ENCODE assay signal across 9 cellular contexts in genomic region chr9:97938081-97938644, GRCh38. TPM values are rescaled to one million over a fixed set of nuclear protein-coding genes. Genes with fewer than 3 reads are reported as not detected.
DNase-seq lines count a peak whose midpoint lies in the region; ATAC-seq and TF ChIP-seq lines count a peak whose summit lies in the region.
"Had no signal": no experiment of that assay in that cellular context is flagged by ENCODE, and none has a peak within 500 bp of the region (broad histone marks: within the 10 kb centered on the region; RNA-seq: fewer than 3 reads in every experiment).

A gene with protein sequence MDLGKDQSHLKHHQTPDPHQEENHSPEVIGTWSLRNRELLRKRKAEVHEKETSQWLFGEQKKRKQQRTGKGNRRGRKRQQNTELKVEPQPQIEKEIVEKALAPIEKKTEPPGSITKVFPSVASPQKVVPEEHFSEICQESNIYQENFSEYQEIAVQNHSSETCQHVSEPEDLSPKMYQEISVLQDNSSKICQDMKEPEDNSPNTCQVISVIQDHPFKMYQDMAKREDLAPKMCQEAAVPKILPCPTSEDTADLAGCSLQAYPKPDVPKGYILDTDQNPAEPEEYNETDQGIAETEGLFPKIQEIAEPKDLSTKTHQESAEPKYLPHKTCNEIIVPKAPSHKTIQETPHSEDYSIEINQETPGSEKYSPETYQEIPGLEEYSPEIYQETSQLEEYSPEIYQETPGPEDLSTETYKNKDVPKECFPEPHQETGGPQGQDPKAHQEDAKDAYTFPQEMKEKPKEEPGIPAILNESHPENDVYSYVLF (minus strand): TSS chr9:97938172. CDS start chr9:97938136, 36 bp downstream.

- POLR2A ChIA-PET in A673 (lab: Charles Lee; ENCODE audit: low non-redundant PET): no interaction called here

- WGBS in spleen, 5 donors: 23 to 35% (median 26%) methylated on average over 3 of the region's 3 CpGs

- ATAC-seq in GM19025 (IDR thresholded peaks at IDR 0.05; ENCODE audit: low read depth, unreplicated experiment): peak; percentile 57
- ATAC-seq in HG03280 (IDR thresholded peaks at IDR 0.05; ENCODE audit: unreplicated experiment): peak; percentile 64

- no peak for TF ChIP-seq POLR2A in spleen (IDR thresholded peaks at IDR 0.05)

- H3K27me3 ChIP-seq in spleen (replicated peaks in 1 of 7): peaks cover 0 to 20% (median 0%) of the 10 kb centered on the region in 7 donors
- H3K27me3 ChIP-seq in A673 (replicated peaks; ENCODE audit: insufficient read depth, low read depth, low read length, poor library complexity): peaks cover 95% of the 10 kb centered on the region

- H3K9me3 ChIP-seq in spleen (no peaks in the 10 kb centered on the region), A673 (ENCODE audit: low read depth, low read length, poor library complexity, severe bottlenecking) (no peaks in the 10 kb centered on the region)

- BruUV-seq in A673 (replicated peaks; lab: Mats Ljungman, UMichigan): no TSS peak

- DNase-seq in activated CD4-positive, alpha-beta T cell treated with anti-CD3 and anti-CD28 coated beads, Interleukin-2, amount 50 U/mL, for 1 hour: peak; percentile 23
- DNase-seq in spleen: no peak
- DNase-seq in A673 (ENCODE audit: low spot score): no peak
- no peak for DNase-seq in DMS114 treated with DMSO at 0.1 percent for 48 hours (lab: John Stamatoyannopoulos, UW; ENCODE audit: unreplicated experiment)
- no peak for DNase-seq in cardiac septum (ENCODE audit: low spot score)

- TF ChIP-seq CTCF in spleen (IDR thresholded peaks at IDR 0.05 in 8 of 11, conservative IDR thresholded peaks at IDR 0.05 in 3 of 11) (no peak), A673 (conservative IDR thresholded peaks at IDR 0.05; ENCODE audit: low read depth, low read length) (no peak)

- intact Hi-C loops in spleen (cut with DNase I; ENCODE audit: low total_unique reads): no loop called here
- intact Hi-C loops in A673 (cut with micrococcal nuclease; ENCODE audit: unreplicated experiment): no loop called here
- intact Hi-C loops in cardiac septum (cut with DNase I): no loop called here

- H3K27ac ChIP-seq in spleen (peak within 1 kb of the TSS in 6 of 8 donors; percentile 3 to 51 (median 24)), A673 (ENCODE audit: low read depth, low read length, poor library complexity, severe bottlenecking) (no peak within 1 kb of the TSS)
- H3K27ac ChIP-seq: hepatocyte had no signal

- CTCF ChIA-PET in A673 (lab: Charles Lee): no interaction called here

- H3K4me3 ChIP-seq in spleen (no peak within 1 kb of the TSS), A673 (ENCODE audit: low read depth, low read length, poor library complexity, severe bottlenecking) (no peak within 1 kb of the TSS)
- H3K4me3 ChIP-seq: hepatocyte had no signal

- H3K4me1 ChIP-seq in spleen: peaks cover 0 to 16% (median 8%) of the 10 kb centered on the region in 6 donors
- no peaks in the 10 kb centered on the region for H3K4me1 ChIP-seq in A673 (ENCODE audit: insufficient read depth, low read length, poor library complexity, severe bottlenecking)

- no peaks in the 10 kb centered on the region for H3K36me3 ChIP-seq in spleen
- H3K36me3 ChIP-seq in A673 (ENCODE audit: insufficient read depth, low read length, poor library complexity, severe bottlenecking): no peaks in the 10 kb centered on the region

RNA-seq across cellular contexts. Expression of the gene that starts here (rescaled TPM):
- total RNA-seq in spleen (10 to 100 TPM in 1 of 7 donors, 1 to 10 TPM in 5, under 1 TPM in 1; 0.76 to 26.6 (median 4.7) TPM), A673 (2021) (not detected in 2 replicates), cardiac septum (0.48 TPM)
- polyA plus RNA-seq in spleen: under 1 TPM; 0.13 to 0.64 (median 0.32) TPM
- total RNA-seq: H1, hepatocyte had no signal
- polyA plus RNA-seq: H1, hepatocyte had no signal
